In genomic region chr3:23835807-23836206, GRCh38 we compare ENCODE assay signal across 19 cellular contexts. TPM values are rescaled to one million over a fixed set of nuclear protein-coding genes. Genes with fewer than 3 reads are reported as not detected.
A peak's percentile ranks its signal among the peaks of the same experiment; 100 is the strongest.
DNase-seq lines count a peak whose midpoint lies in the region; ATAC-seq, FAIRE-seq and TF ChIP-seq lines count a peak whose summit lies in the region.
"Had no signal": no experiment of that assay in that cellular context is flagged by ENCODE, and none has a peak within 500 bp of the region (broad histone marks: within the 10 kb centered on the region; RNA-seq: fewer than 3 reads in every experiment).

No MANE protein-coding gene starts in this region.

- no peak overlapping the region for H3K27ac ChIP-seq in CD4-positive, CD25-positive, alpha-beta regulatory T cell (ENCODE audit: insufficient read depth, low read length, poor library complexity, severe bottlenecking)
- H3K27ac ChIP-seq in pancreas = no peak overlapping the region
- no peak overlapping the region for H3K27ac ChIP-seq in GM23248

- no peaks in the 10 kb centered on the region for H3K36me3 ChIP-seq in CD4-positive, CD25-positive, alpha-beta regulatory T cell (ENCODE audit: control insufficient read depth, insufficient read depth, low read length)
- H3K36me3 ChIP-seq in Loucy (ENCODE audit: insufficient read depth, low read length) (no peaks in the 10 kb centered on the region), pancreas (no peaks in the 10 kb centered on the region), GM23248 (ENCODE audit: low read depth) (no peaks in the 10 kb centered on the region)

- in situ Hi-C loops in GM23248 (cut with MboI) = no loop called here

- H3F3A ChIP-seq in Loucy (ENCODE audit: low read depth) (peaks cover 5% of the 10 kb centered on the region; the same call in 1 of the 2 replicates), GM23248 (ENCODE audit: insufficient read depth) (peaks cover 4% of the 10 kb centered on the region; the same call in 1 of the 2 replicates)

- H3K4me3 Mint-ChIP-seq in CD4-positive, CD25-positive, alpha-beta regulatory T cell = no peak overlapping the region
- H3K4me3 Mint-ChIP-seq: CD8-positive, alpha-beta memory T cell had no signal

- ATAC-seq in CD4-positive, CD25-positive, alpha-beta regulatory T cell (ENCODE audit: low read depth in 2 of 2) = no peak
- ATAC-seq in pancreas = no peak
- ATAC-seq: Panc1 had no signal

- TF ChIP-seq CTCF in Loucy (conservative IDR thresholded peaks at IDR 0.05; ENCODE audit: low read length) = no peak
- no peak for TF ChIP-seq CTCF in pancreas (IDR thresholded peaks at IDR 0.05)

- H3K27me3 ChIP-seq in CD4-positive, CD25-positive, alpha-beta regulatory T cell (ENCODE audit: control insufficient read depth, insufficient read depth, low read length) = no peaks in the 10 kb centered on the region
- H3K27me3 ChIP-seq in Loucy (ENCODE audit: insufficient read depth, low read length, poor library complexity, severe bottlenecking) = no peaks in the 10 kb centered on the region
- H3K27me3 ChIP-seq in pancreas = no peaks in the 10 kb centered on the region
- H3K27me3 ChIP-seq in GM23248 (replicated peaks; ENCODE audit: insufficient read depth) = no peaks in the 10 kb centered on the region

- no peak overlapping the region for H3K4me3 ChIP-seq in CD4-positive, CD25-positive, alpha-beta regulatory T cell (ENCODE audit: low read depth, low read length)
- H3K4me3 ChIP-seq in Loucy (ENCODE audit: low read length, poor library complexity, severe bottlenecking) = peak overlapping the region; percentile 22
- H3K4me3 ChIP-seq in pancreas = no peak overlapping the region
- H3K4me3 ChIP-seq in GM23248 = no peak overlapping the region

- FAIRE-seq in pancreas (lab: Jason Lieb, UNC) = peak; percentile 34
- FAIRE-seq: H54 had no signal

- peaks cover 94% of the 10 kb centered on the region for H3K79me2 ChIP-seq in Loucy (ENCODE audit: insufficient read depth, low read length)
- peaks cover 98% of the 10 kb centered on the region for H3K79me2 ChIP-seq in GM23248 (ENCODE audit: insufficient read depth)

- peak overlapping the region in 2 of 3 donors; percentile 31 to 42 for H3K27ac Mint-ChIP-seq in CD4-positive, CD25-positive, alpha-beta regulatory T cell

- H2AFZ ChIP-seq in Loucy (ENCODE audit: low read length) (no peak overlapping the region), GM23248 (no peak overlapping the region)

- H3K36me3 Mint-ChIP-seq in CD4-positive, CD25-positive, alpha-beta regulatory T cell = no peaks in the 10 kb centered on the region

- H3K4me2 ChIP-seq in Loucy (ENCODE audit: low read depth, low read length, poor library complexity, severe bottlenecking) (peak overlapping the region; percentile 66), GM23248 (ENCODE audit: unreplicated experiment) (no peak overlapping the region)

- H3K27me3 Mint-ChIP-seq in CD4-positive, CD25-positive, alpha-beta regulatory T cell = no peaks in the 10 kb centered on the region
- H3K27me3 Mint-ChIP-seq: CD8-positive, alpha-beta memory T cell had no signal

- 67 to 69% methylated on average over 2 of the region's 2 CpGs for WGBS in pancreas, 2 donors
- WGBS in GM23248 (ENCODE audit: low coverage in 1 of 2, low lambda C conversion rate in 2 of 2, missing lambda C conversion rate in 2 of 2), 2 experiments = 84 to 92% methylated on average over 2 of the region's 2 CpGs

- H3K9me2 ChIP-seq in Loucy (replicated peaks; ENCODE audit: low read depth, low read length) (no peaks in the 10 kb centered on the region), GM23248 (ENCODE audit: insufficient read depth) (no peaks in the 10 kb centered on the region)

- DNase-seq in CD4-positive, CD25-positive, alpha-beta regulatory T cell = no peak
- peak; percentile 30 for DNase-seq in dermis blood vessel endothelial cell
- DNase-seq in pancreas = no peak
- no peak for DNase-seq in NCI-H1694 treated with DMSO at 0.1 percent for 48 hours (lab: John Stamatoyannopoulos, UW)
- DNase-seq in GM23248 = no peak
- DNase-seq in NCI-H2171 treated with DMSO at 0.1 percent for 48 hours (lab: John Stamatoyannopoulos, UW) = no peak
- DNase-seq: C1 segment of cervical spinal cord; CD8-positive, alpha-beta memory T cell; DMS79 treated with DMSO at 0.1 percent for 48 hours; NCI-H1092 treated with DMSO at 0.1 percent for 48 hours; NCI-H1436 treated with DMSO at 0.1 percent for 48 hours; NCI-H1930; NCI-H446 treated with DMSO at 0.1 percent for 48 hours; NCI-H526 treated with DMSO at 0.1 percent for 48 hours; SHP77 treated with DMSO at 0.1 percent for 48 hours; SW 1271 had no signal

- H3K9ac ChIP-seq in Loucy (ENCODE audit: low read depth, low read length, poor library complexity, severe bottlenecking) (peak overlapping the region; percentile 29), GM23248 (no peak overlapping the region)

- intact Hi-C loops in pancreas (cut with DNase I) = no loop called here

- no peaks in the 10 kb centered on the region for H3K9me3 ChIP-seq in CD4-positive, CD25-positive, alpha-beta regulatory T cell (ENCODE audit: control insufficient read depth in 2 of 2, low read length in 2 of 2)
- H3K9me3 ChIP-seq in Loucy (ENCODE audit: insufficient read depth, low read depth, low read length) = no peaks in the 10 kb centered on the region
- H3K9me3 ChIP-seq in pancreas = no peaks in the 10 kb centered on the region
- H3K9me3 ChIP-seq in GM23248 (ENCODE audit: low read depth) = no peaks in the 10 kb centered on the region

- H3K4me1 Mint-ChIP-seq in CD4-positive, CD25-positive, alpha-beta regulatory T cell = peaks cover 29 to 58% (median 40%) of the 10 kb centered on the region in 4 donors

- peaks cover 88% of the 10 kb centered on the region for H4K20me1 ChIP-seq in Loucy (ENCODE audit: insufficient read depth, low read length, poor library complexity, severe bottlenecking)
- peaks cover 12% of the 10 kb centered on the region for H4K20me1 ChIP-seq in GM23248 (ENCODE audit: insufficient read depth)

- peaks cover 5% of the 10 kb centered on the region for H3K4me1 ChIP-seq in CD4-positive, CD25-positive, alpha-beta regulatory T cell (ENCODE audit: control insufficient read depth, insufficient read depth, low read length, poor library complexity, severe bottlenecking)
- peaks cover 44% of the 10 kb centered on the region for H3K4me1 ChIP-seq in Loucy (ENCODE audit: insufficient read depth, low read length, poor library complexity, severe bottlenecking)
- H3K4me1 ChIP-seq in pancreas = peaks cover 0 to 3% (median 0%) of the 10 kb centered on the region in 3 donors
- no peaks in the 10 kb centered on the region for H3K4me1 ChIP-seq in GM23248 (ENCODE audit: insufficient read depth)

- H3K9me3 Mint-ChIP-seq in CD4-positive, CD25-positive, alpha-beta regulatory T cell = no peaks in the 10 kb centered on the region
- H3K9me3 Mint-ChIP-seq: CD8-positive, alpha-beta memory T cell had no signal

RNA-seq across cellular contexts. Expression of gene UBE2E1, which starts 30.1 kb away (rescaled TPM):
- total RNA-seq in CD4-positive, CD25-positive, alpha-beta regulatory T cell = 65.3 TPM
- 10 to 100 TPM in 2 of 4 donors, 1 to 10 TPM in 2; 6.2 to 21.2 (median 10.6) TPM for polyA plus RNA-seq in CD4-positive, CD25-positive, alpha-beta regulatory T cell
- total RNA-seq in dermis blood vessel endothelial cell = 137 and 152 TPM in 2 replicates
- total RNA-seq in pancreas = 10 to 100 TPM; 24.0 to 44.7 (median 28.7) TPM
- 10 to 100 TPM; 20.9 to 32.0 TPM for polyA plus RNA-seq in pancreas
- total RNA-seq in GM23248 (2014; rRNA removed; shearing (Covaris generic)) = 49.3 and 65.3 TPM in 2 replicates
- 9.0 and 10.1 TPM in 2 replicates for polyA plus RNA-seq in GM23248 (2016; fragmentation: Nextera tagmentation; extraction: Ambion mirVana)
